Comparison of ENCODE assay signal across 8 cellular contexts in genomic region chr9:69175488-69175872, GRCh38. TPM values are rescaled to one million over a fixed set of nuclear protein-coding genes. Genes with fewer than 3 reads are reported as not detected.
A peak's percentile ranks its signal among the peaks of the same experiment; 100 is the strongest.
DNase-seq lines count a peak whose midpoint lies in the region; ATAC-seq and TF ChIP-seq lines count a peak whose summit lies in the region.

No MANE protein-coding gene starts in this region.

- POLR2A ChIA-PET in MCF 10A (lab: Yijun Ruan, JAX), result interaction anchor here (0.6 to 6.9 kb wide), 23 partner anchors 10 to 1132 kb away, joined by 3 to 151 read pairs (median 6); partner anchors contain the start of genes FXN and SMC5

- H3K27me3 ChIP-seq in neutrophil, result peaks cover 21% of the 10 kb centered on the region

- no peaks in the 10 kb centered on the region for H3K27me3 Mint-ChIP-seq in MCF 10A (ENCODE audit: insufficient read depth, unreplicated experiment)

- intact Hi-C loops in MCF 10A (cut with micrococcal nuclease), result loop anchor here (2.0 kb wide), 1 partner anchor 55 kb away; no protein-coding TSS in a partner anchor

- ATAC-seq in GM19372 (IDR thresholded peaks at IDR 0.05; ENCODE audit: low read depth, unreplicated experiment) (peak; percentile 31), HG03432 (IDR thresholded peaks at IDR 0.05; ENCODE audit: unreplicated experiment) (peak; percentile 4)

- TF ChIP-seq CTCF in MCF 10A (IDR thresholded peaks at IDR 0.05; ENCODE audit: unreplicated experiment) (no peak), neutrophil (IDR thresholded peaks at IDR 0.05) (no peak)

- no TSS peak for BruUV-seq in MCF 10A (replicated peaks; lab: Mats Ljungman, UMichigan)

- CTCF ChIA-PET in MCF 10A (lab: Yijun Ruan, JAX), result interaction anchor here (1.9 to 6.9 kb wide), 4 partner anchors 18 to 123 kb away, joined by 4 to 81 read pairs (median 10); no protein-coding TSS in a partner anchor

- H3K9me3 Mint-ChIP-seq in MCF 10A (ENCODE audit: unreplicated experiment), result no peaks in the 10 kb centered on the region

- H3K4me1 ChIP-seq in neutrophil (ENCODE audit: control insufficient read depth in 1 of 2, insufficient read depth in 1 of 2, low read depth in 1 of 2, low read length in 1 of 2), result peaks cover 23 to 28% of the 10 kb centered on the region in 2 experiments

- H3K27ac ChIP-seq in neutrophil, result no peak overlapping the region

- DNase-seq in AG20443 (ENCODE audit: low spot score) (peak; percentile 42), MCF 10A (ENCODE audit: unreplicated experiment) (no peak), SW 1271 (lab: John Stamatoyannopoulos, UW) (no peak), cerebellar nuclear complex (lab: John Stamatoyannopoulos, UW) (no peak)
- no peak for DNase-seq in stimulated activated CD8-positive, alpha-beta memory T cell treated with anti-CD3 and anti-CD28 coated beads, Interleukin-4, amount 100 ng/mL, for 48 hours

- peaks cover 9% of the 10 kb centered on the region for H3K36me3 Mint-ChIP-seq in MCF 10A (ENCODE audit: insufficient read depth, unreplicated experiment)

- peak overlapping the region; percentile 93 for H3K4me3 Mint-ChIP-seq in MCF 10A (ENCODE audit: unreplicated experiment)

- no peaks in the 10 kb centered on the region for H3K9me3 ChIP-seq in neutrophil

- peak overlapping the region; percentile 94 for H3K27ac Mint-ChIP-seq in MCF 10A (ENCODE audit: low read depth, unreplicated experiment)

- peaks cover 47% of the 10 kb centered on the region for H3K4me1 Mint-ChIP-seq in MCF 10A (ENCODE audit: insufficient read depth, unreplicated experiment)

- H3K36me3 ChIP-seq in neutrophil, result no peaks in the 10 kb centered on the region

- peak overlapping the region; percentile 66 to 67 for H3K4me3 ChIP-seq in neutrophil (ENCODE audit: low read depth in 1 of 2, low read length in 1 of 2)

RNA-seq across cellular contexts. Expression of gene TJP2, which starts 1.4 kb away (rescaled TPM):
- 47.2 and 52.2 TPM in 2 replicates for total RNA-seq in MCF 10A (2022)
